24 cellular contexts compared by ENCODE assay signal in genomic region chr6:70708448-70708847, GRCh38. TPM values are rescaled to one million over a fixed set of nuclear protein-coding genes. Genes with fewer than 3 reads are reported as not detected.
A peak's percentile ranks its signal among the peaks of the same experiment; 100 is the strongest.
DNase-seq lines count a peak whose midpoint lies in the region; ATAC-seq, FAIRE-seq and TF ChIP-seq lines count a peak whose summit lies in the region.
"Had no signal": no experiment of that assay in that cellular context is flagged by ENCODE, and none has a peak within 500 bp of the region (broad histone marks: within the 10 kb centered on the region; RNA-seq: fewer than 3 reads in every experiment).

No MANE protein-coding gene starts in this region.

- H3K79me2 ChIP-seq in endothelial cell of umbilical vein (ENCODE audit: control insufficient read depth, insufficient read depth, low read length): peaks cover 18% of the 10 kb centered on the region

- H3K9me1 ChIP-seq in endothelial cell of umbilical vein (replicated peaks; ENCODE audit: control insufficient read depth, extremely low read depth, insufficient read depth, low read length): no peaks in the 10 kb centered on the region

- no peak overlapping the region for H3K4me3 ChIP-seq in endothelial cell of umbilical vein (replicated peaks in 1 of 3; ENCODE audit: insufficient read depth in 1 of 3, low read depth in 1 of 3, low read length in 3 of 3)
- H3K4me3 ChIP-seq: left ventricle myocardium inferior, MG63, right lobe of liver, testis had no signal

- no peak overlapping the region for H3K9ac ChIP-seq in endothelial cell of umbilical vein (replicated peaks; ENCODE audit: extremely low read depth, insufficient read depth, low read length)

- dilution Hi-C loops in endothelial cell of umbilical vein (cut with MboI; ENCODE audit: extremely low pct_ligation_motif_present, low sequenced_read_pairs): no loop called here

- TF ChIP-seq CTCF in endothelial cell of umbilical vein (IDR thresholded peaks at IDR 0.05; ENCODE audit: extremely low read depth in 1 of 2, insufficient read depth in 1 of 2, low read depth in 1 of 2, low read length in 2 of 2): no peak

- no peaks in the 10 kb centered on the region for H4K20me1 ChIP-seq in endothelial cell of umbilical vein (replicated peaks; ENCODE audit: control insufficient read depth, extremely low read depth, insufficient read depth, low read length)

- intact Hi-C loops in endothelial cell of umbilical vein (cut with micrococcal nuclease) (loop anchor here (10.0 kb wide), 1 partner anchor 646 kb away; no protein-coding TSS in a partner anchor), head of caudate nucleus (cut with DNase I) (loop anchor here (5.0 to 10.0 kb wide), 3 partner anchors 174 to 306 kb away; partner anchors contain the start of gene B3GAT2)

- no TSS peak for BruUV-seq in endothelial cell of umbilical vein (replicated peaks; lab: Mats Ljungman, UMichigan)

- H3K4me2 ChIP-seq in endothelial cell of umbilical vein (ENCODE audit: insufficient read depth, low read length): peak overlapping the region; percentile 30

- FAIRE-seq in endothelial cell of umbilical vein (lab: Jason Lieb, UNC): no peak
- FAIRE-seq: GM12892 had no signal

- TF ChIP-seq POLR2A in endothelial cell of umbilical vein (IDR thresholded peaks at IDR 0.05; ENCODE audit: low read depth, low read length): no peak

- no peaks in the 10 kb centered on the region for H3K36me3 ChIP-seq in endothelial cell of umbilical vein (ENCODE audit: control insufficient read depth in 2 of 2, extremely low read depth in 1 of 2, insufficient read depth in 2 of 2, low read length in 2 of 2)
- H3K36me3 ChIP-seq: left ventricle myocardium inferior, MG63, right lobe of liver had no signal

- CTCF ChIA-PET in endothelial cell of umbilical vein (lab: Charles Lee): interaction anchor here (1.0 to 5.4 kb wide), 4 partner anchors 173 to 248 kb away, joined by 3 to 61 read pairs (median 21); partner anchors contain the start of gene B3GAT2

- ATAC-seq in GM18498 (IDR thresholded peaks at IDR 0.05; ENCODE audit: unreplicated experiment): peak; percentile 43
- ATAC-seq in GM18858 (IDR thresholded peaks at IDR 0.05; ENCODE audit: unreplicated experiment): peak; percentile 41
- peak; percentile 46 for ATAC-seq in HG03439 (IDR thresholded peaks at IDR 0.05; ENCODE audit: unreplicated experiment)
- ATAC-seq in HG02973 (IDR thresholded peaks at IDR 0.05; ENCODE audit: unreplicated experiment): no peak
- ATAC-seq: right lobe of liver, WTC11 had no signal

- POLR2A ChIA-PET in endothelial cell of umbilical vein (lab: Charles Lee): no interaction called here

- H2AFZ ChIP-seq in endothelial cell of umbilical vein (ENCODE audit: low read depth, low read length): no peak overlapping the region

- no peak overlapping the region for H3K27ac ChIP-seq in endothelial cell of umbilical vein (ENCODE audit: insufficient read depth, low read depth, low read length)
- H3K27ac ChIP-seq: left ventricle myocardium inferior, right lobe of liver, testis had no signal

- H3K9me3 ChIP-seq in endothelial cell of umbilical vein (replicated peaks; ENCODE audit: control insufficient read depth, insufficient read depth, low read length): no peaks in the 10 kb centered on the region
- H3K9me3 ChIP-seq: MG63, right lobe of liver, testis had no signal

- H3K27me3 ChIP-seq in endothelial cell of umbilical vein (ENCODE audit: control insufficient read depth in 2 of 2, insufficient read depth in 2 of 2, low read length in 2 of 2): no peaks in the 10 kb centered on the region
- H3K27me3 ChIP-seq: MG63, right lobe of liver, testis had no signal

- peaks cover 10% of the 10 kb centered on the region for H3K4me1 ChIP-seq in endothelial cell of umbilical vein (ENCODE audit: control insufficient read depth, extremely low read depth, insufficient read depth, low read length)
- H3K4me1 ChIP-seq: right lobe of liver, testis had no signal

- DNase-seq in endothelial cell of umbilical vein (ENCODE audit: low read depth, low spot score): no peak
- DNase-seq in kidney glomerular epithelial cell (lab: John Stamatoyannopoulos, UW): no peak
- no peak for DNase-seq in head of caudate nucleus
- DNase-seq: activated CD4-positive, alpha-beta T cell treated with anti-CD3 and anti-CD28 coated beads, Interleukin-2, amount 50 U/mL, for 48 hours; activated CD8-positive, alpha-beta memory T cell treated with anti-CD3 and anti-CD28 coated beads, Interleukin-2, amount 50 U/mL, for 48 hours; activated effector memory CD4-positive, alpha-beta T cell treated with anti-CD3 and anti-CD28 coated beads, Interleukin-2, amount 50 U/mL, for 16 hours; C1 segment of cervical spinal cord; cerebellar nuclear complex; KG1; left ventricle myocardium inferior; MG63; NCI-H345; right lobe of liver; stimulated activated CD4-positive, alpha-beta T cell treated with anti-CD3 and anti-CD28 coated beads, Interleukin-4, amount 100 ng/mL, for 4 hours; stimulated activated naive CD4-positive, alpha-beta T cell; SW 1271; T1000; testis had no signal

TF ChIP-seq in endothelial cell of umbilical vein, 7 proteins besides CTCF, POLR2A, EP300 and RAD21:
- no peak for TF ChIP-seq POLR2AphosphoS5 (IDR thresholded peaks at IDR 0.05; ENCODE audit: insufficient read depth, low read depth, low read length)
- no peak for TF ChIP-seq EZH2 (IDR thresholded peaks at IDR 0.05; ENCODE audit: borderline replicate concordance, low read depth, low read length, severe bottlenecking)
- no peak for TF ChIP-seq MAX (IDR thresholded peaks at IDR 0.05; ENCODE audit: insufficient read depth, insufficient read length)
- TF ChIP-seq JUN (IDR thresholded peaks at IDR 0.05; ENCODE audit: borderline replicate concordance, insufficient read depth, insufficient read length, low read depth): no peak
- no peak for TF ChIP-seq FOS (IDR thresholded peaks at IDR 0.05; ENCODE audit: borderline replicate concordance, insufficient read depth, low read length)
- TF ChIP-seq GATA2 (IDR thresholded peaks at IDR 0.05; ENCODE audit: insufficient read depth, insufficient read length, low read depth, low read length): no peak
- TF ChIP-seq MYC (IDR thresholded peaks at IDR 0.05; ENCODE audit: low read depth, low read length): no peak

RNA-seq across cellular contexts. Expression of gene SMAP1, which starts 40.8 kb away (rescaled TPM):
- total RNA-seq in endothelial cell of umbilical vein: 24.6 and 24.7 TPM in 2 replicates
- 13.7 and 14.6 TPM in 2 replicates for polyA plus RNA-seq in endothelial cell of umbilical vein
- 19.4 and 20.8 TPM in 2 replicates for polyA plus RNA-seq in endothelial cell of umbilical vein (2011; cell fraction: cytosol; rRNA removed)
- 23.9 TPM in 2 replicates for polyA plus RNA-seq in endothelial cell of umbilical vein (2011; cell fraction: nucleus; rRNA removed)
- 20.4 and 25.7 TPM in 2 replicates for polyA plus RNA-seq in endothelial cell of umbilical vein (2012)
- polyA minus RNA-seq in endothelial cell of umbilical vein: 27.0 and 28.7 TPM in 2 replicates
- 12.5 TPM for polyA minus RNA-seq in endothelial cell of umbilical vein (2011; cell fraction: cytosol; rRNA and poly(A)+ RNA removed)
- 17.6 and 21.2 TPM in 2 replicates for polyA minus RNA-seq in endothelial cell of umbilical vein (2011; cell fraction: nucleus; rRNA and poly(A)+ RNA removed)
